Comparison of ENCODE assay signal across 28 cellular contexts in the genomic region with DNA sequence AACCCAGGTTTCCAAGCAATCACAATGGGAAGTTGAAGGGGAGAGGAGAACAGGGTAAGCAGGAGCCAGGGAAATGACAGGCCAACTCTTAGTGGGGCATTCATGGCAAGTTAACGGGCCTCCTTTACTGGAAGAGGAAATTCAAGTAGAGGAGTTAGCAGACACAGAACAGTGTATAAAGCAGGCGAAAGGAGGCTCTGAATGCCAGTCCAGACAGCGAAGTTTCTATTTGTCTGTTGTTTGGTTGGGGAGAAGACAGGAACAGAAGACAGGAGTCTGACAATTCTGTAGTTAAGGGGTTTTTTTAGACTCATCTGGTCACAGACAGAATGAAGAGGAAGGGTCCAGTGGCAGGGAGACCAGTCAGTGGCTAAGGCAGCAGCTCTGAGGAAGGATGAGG. TPM values are rescaled to one million over a fixed set of nuclear protein-coding genes. Genes with fewer than 3 reads are reported as not detected.
"Had no signal": no experiment of that assay in that cellular context is flagged by ENCODE, and none has a peak within 500 bp of the region (broad histone marks: within the 10 kb centered on the region; RNA-seq: fewer than 3 reads in every experiment).

A gene with protein sequence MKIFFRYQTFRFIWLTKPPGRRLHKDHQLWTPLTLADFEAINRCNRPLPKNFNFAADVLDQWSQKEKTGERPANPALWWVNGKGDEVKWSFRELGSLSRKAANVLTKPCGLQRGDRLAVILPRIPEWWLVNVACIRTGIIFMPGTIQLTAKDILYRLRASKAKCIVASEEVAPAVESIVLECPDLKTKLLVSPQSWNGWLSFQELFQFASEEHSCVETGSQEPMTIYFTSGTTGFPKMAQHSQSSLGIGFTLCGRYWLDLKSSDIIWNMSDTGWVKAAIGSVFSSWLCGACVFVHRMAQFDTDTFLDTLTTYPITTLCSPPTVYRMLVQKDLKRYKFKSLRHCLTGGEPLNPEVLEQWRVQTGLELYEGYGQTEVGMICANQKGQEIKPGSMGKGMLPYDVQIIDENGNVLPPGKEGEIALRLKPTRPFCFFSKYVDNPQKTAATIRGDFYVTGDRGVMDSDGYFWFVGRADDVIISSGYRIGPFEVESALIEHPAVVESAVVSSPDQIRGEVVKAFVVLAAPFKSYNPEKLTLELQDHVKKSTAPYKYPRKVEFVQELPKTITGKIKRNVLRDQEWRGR (plus strand): TSS at position 301 of the 400 bp plus-strand sequence. CDS start 260 bp downstream, outside the sequence.

- H3K4me1 ChIP-seq: colonic mucosa, esophagus squamous epithelium, gastrocnemius medialis, heart right ventricle, left lung, lower lobe of right lung had no signal

- DNase-seq: colonic mucosa; cortex of kidney; effector memory CD4-positive, alpha-beta T cell; esophagus squamous epithelium; foreskin melanocyte; gastrocnemius medialis; glutamatergic neuron; head of caudate nucleus; heart right ventricle; hippocampal formation; left cardiac atrium; left lung; left ventricle myocardium superior; lower lobe of right lung; mesenchymal stem cell; mucosa of descending colon had no signal

- H3K27ac ChIP-seq: colonic mucosa, epithelial cell of prostate, esophagus squamous epithelium, gastrocnemius medialis, heart right ventricle, left lung, lower lobe of right lung had no signal

- H3K9me3 ChIP-seq: colonic mucosa, esophagus squamous epithelium, gastrocnemius medialis, heart right ventricle, left lung, lower lobe of right lung, mucosa of descending colon had no signal

- H3K4me3 ChIP-seq: colonic mucosa, esophagus squamous epithelium, gastrocnemius medialis, heart right ventricle, left lung, lower lobe of right lung, mucosa of descending colon had no signal

- ATAC-seq: esophagus mucosa, gastrocnemius medialis, heart right ventricle, left cardiac atrium, left lung, left ventricle myocardium superior, lower lobe of right lung, mucosa of descending colon had no signal

- FAIRE-seq: endometrium, islet of Langerhans, keratinocyte had no signal

- H3K36me3 ChIP-seq: colonic mucosa, esophagus squamous epithelium, gastrocnemius medialis, heart right ventricle, left lung, lower lobe of right lung had no signal

- H3K27ac Mint-ChIP-seq: dendritic cell treated with granulocyte-macrophage colony-stimulating factor and Interleukin-4, amounts not matched to agents 40 ng/mL and 50 ng/mL, for 4 days had no signal

- H3K4me3 Mint-ChIP-seq: dendritic cell treated with granulocyte-macrophage colony-stimulating factor and Interleukin-4, amounts not matched to agents 40 ng/mL and 50 ng/mL, for 4 days had no signal

- H3K27me3 ChIP-seq: colonic mucosa, esophagus squamous epithelium, gastrocnemius medialis had no signal

- H3K9me3 Mint-ChIP-seq: dendritic cell treated with granulocyte-macrophage colony-stimulating factor and Interleukin-4, amounts not matched to agents 40 ng/mL and 50 ng/mL, for 4 days had no signal

RNA-seq across cellular contexts. Expression of the gene that starts here (rescaled TPM):
- total RNA-seq: chondrocyte, colonic mucosa, dermis microvascular lymphatic vessel endothelial cell, esophagus mucosa, esophagus squamous epithelium, gastrocnemius medialis, glomerular endothelial cell, heart right ventricle, kidney epithelial cell, left cardiac atrium, left lung, left ventricle myocardium superior, lower lobe of right lung, lung microvascular endothelial cell, mucosa of descending colon, myocyte had no signal
- polyA plus RNA-seq: heart right ventricle, keratinocyte had no signal
